Comparison of ENCODE assay signal across 22 cellular contexts in the genomic region with DNA sequence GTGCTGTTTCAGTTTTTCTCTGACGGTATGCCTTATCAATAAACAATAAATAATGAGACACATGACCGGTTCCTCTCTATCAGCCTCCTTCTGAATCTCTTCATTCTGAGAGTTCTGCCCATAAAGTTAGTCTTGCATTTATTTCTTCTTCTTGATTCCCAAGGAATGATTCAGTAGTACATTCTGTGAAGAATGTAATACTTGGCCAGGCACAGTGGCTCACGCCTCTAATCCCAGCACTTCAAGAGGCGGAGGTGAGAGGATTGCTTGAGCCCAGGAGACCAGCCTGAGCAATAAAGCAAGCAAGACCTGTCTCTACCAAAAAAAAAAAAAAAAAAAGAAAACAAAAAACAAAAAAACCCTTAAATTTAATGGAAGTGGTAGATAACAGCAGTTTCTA. TPM values are rescaled to one million over a fixed set of nuclear protein-coding genes. Genes with fewer than 3 reads are reported as not detected.
DNase-seq lines count a peak whose midpoint lies in the region; FAIRE-seq and TF ChIP-seq lines count a peak whose summit lies in the region.
"Had no signal": no experiment of that assay in that cellular context is flagged by ENCODE, and none has a peak within 500 bp of the region (broad histone marks: within the 10 kb centered on the region; RNA-seq: fewer than 3 reads in every experiment).

No MANE protein-coding gene starts in this region.

- H3K36me3 ChIP-seq in endocrine pancreas (ENCODE audit: control insufficient read depth, insufficient read depth, low read length) = no peaks in the 10 kb centered on the region
- H3K36me3 ChIP-seq: esophagus squamous epithelium, HAP-1 had no signal

- peak overlapping the region; percentile 65 for H3K4me3 Mint-ChIP-seq in progenitor cell of endocrine pancreas (ENCODE audit: low read depth)
- H3K4me3 Mint-ChIP-seq: activated CD8-positive, alpha-beta T cell treated with anti-CD3 and anti-CD28 coated beads for 36 hours; activated T-cell treated with anti-CD3 and anti-CD28 coated beads, Interleukin-2, amount 50 U/mL, for 4 hours; T-helper 1 cell treated with Interleukin-12 subunit alpha and Interleukin-12 subunit beta and Interleukin-4 antibody, amounts not matched to agents 30 μg/mL and 1 μg/mL, for 36 hours had no signal

- no peaks in the 10 kb centered on the region for H3K27me3 Mint-ChIP-seq in progenitor cell of endocrine pancreas
- H3K27me3 Mint-ChIP-seq: activated CD8-positive, alpha-beta T cell treated with anti-CD3 and anti-CD28 coated beads for 36 hours had no signal

- H3K27ac Mint-ChIP-seq in progenitor cell of endocrine pancreas = peak overlapping the region; percentile 66
- H3K27ac Mint-ChIP-seq: activated CD8-positive, alpha-beta T cell treated with anti-CD3 and anti-CD28 coated beads for 36 hours; T-helper 1 cell treated with Interleukin-12 subunit alpha and Interleukin-12 subunit beta and Interleukin-4 antibody, amounts not matched to agents 30 μg/mL and 1 μg/mL, for 36 hours had no signal

- DNase-seq in ACHN = peak; percentile 67
- DNase-seq in EH (ENCODE audit: low read depth) = peak; percentile 40
- no peak for DNase-seq in progenitor cell of endocrine pancreas (ENCODE audit: low spot score, unreplicated experiment)
- DNase-seq in activated naive CD4-positive, alpha-beta T cell treated with anti-CD3 and anti-CD28 coated beads, Interleukin-2, amount 50 U/mL, for 16 hours = no peak
- no peak for DNase-seq in stimulated activated CD8-positive, alpha-beta memory T cell treated with anti-CD3 and anti-CD28 coated beads, Interleukin-4, amount 100 ng/mL, for 48 hours
- no peak for DNase-seq in GM12892 (ENCODE audit: insufficient read length)
- DNase-seq: activated CD8-positive, alpha-beta T cell treated with anti-CD3 and anti-CD28 coated beads for 36 hours; activated T-cell treated with anti-CD3 and anti-CD28 coated beads, Interleukin-2, amount 50 U/mL, for 4 hours; esophagus squamous epithelium; Kasumi-1; kidney glomerular epithelial cell; NCI-H2227 treated with DMSO at 0.1 percent for 48 hours; nucleus accumbens; SIG-M5; stimulated activated CD4-positive, alpha-beta T cell treated with anti-CD3 and anti-CD28 coated beads, Interleukin-4, amount 100 ng/mL, for 4 hours had no signal

- H3K4me1 Mint-ChIP-seq in progenitor cell of endocrine pancreas (ENCODE audit: low read depth) = peaks cover 26% of the 10 kb centered on the region

- H3K27me3 ChIP-seq in endocrine pancreas (ENCODE audit: control insufficient read depth, insufficient read depth, low read length) = no peaks in the 10 kb centered on the region
- H3K27me3 ChIP-seq: BLaER1, esophagus squamous epithelium had no signal

- no peaks in the 10 kb centered on the region for H3K9me3 Mint-ChIP-seq in progenitor cell of endocrine pancreas (ENCODE audit: low read depth)
- H3K9me3 Mint-ChIP-seq: activated CD8-positive, alpha-beta T cell treated with anti-CD3 and anti-CD28 coated beads for 36 hours; activated naive CD4-positive, alpha-beta T cell treated with anti-CD3 and anti-CD28 coated beads, Interleukin-2, amount 50 U/mL, for 72 hours; activated T-cell treated with anti-CD3 and anti-CD28 coated beads, Interleukin-2, amount 50 U/mL, for 4 hours; T-helper 1 cell treated with Interleukin-12 subunit alpha and Interleukin-12 subunit beta and Interleukin-4 antibody, amounts not matched to agents 30 μg/mL and 1 μg/mL, for 36 hours had no signal

- peaks cover 1% of the 10 kb centered on the region for H3K36me3 Mint-ChIP-seq in progenitor cell of endocrine pancreas (ENCODE audit: insufficient read depth)
- H3K36me3 Mint-ChIP-seq: activated naive CD4-positive, alpha-beta T cell treated with anti-CD3 and anti-CD28 coated beads, Interleukin-2, amount 50 U/mL, for 72 hours had no signal

- no peak for TF ChIP-seq POLR2A in GM12892 (IDR thresholded peaks at IDR 0.05; ENCODE audit: low read depth, low read length)

- FAIRE-seq in GM12892 (lab: Jason Lieb, UNC) = no peak
- FAIRE-seq: bronchial epithelial cell had no signal

- in situ Hi-C loops in ACHN (cut with HindIII; ENCODE audit: low pct_ligation_motif_present, low pct_unique_long_range_greater_than_20kb, low sequenced_read_pairs) = no loop called here

- H3K4me1 ChIP-seq in endocrine pancreas (ENCODE audit: control insufficient read depth, insufficient read depth, low read length) = peaks cover 42% of the 10 kb centered on the region
- H3K4me1 ChIP-seq: BLaER1, esophagus squamous epithelium, HAP-1 had no signal

- H3K9me3 ChIP-seq in endocrine pancreas (ENCODE audit: control insufficient read depth, low read length) = no peaks in the 10 kb centered on the region
- H3K9me3 ChIP-seq: BLaER1, esophagus squamous epithelium, HAP-1 had no signal

- H3K4me3 ChIP-seq in endocrine pancreas (ENCODE audit: control insufficient read depth, insufficient read depth, low read length) = peak overlapping the region; percentile 100
- H3K4me3 ChIP-seq: BLaER1, esophagus squamous epithelium, HAP-1, skin epidermis had no signal

- no peak for TF ChIP-seq CTCF in progenitor cell of endocrine pancreas (IDR thresholded peaks at IDR 0.05; ENCODE audit: unreplicated experiment)

- peak overlapping the region; percentile 26 for H3K9ac ChIP-seq in endocrine pancreas (ENCODE audit: control insufficient read depth, insufficient read depth, low read length)
- H3K9ac ChIP-seq: BLaER1 had no signal

RNA-seq across cellular contexts. Expression of a gene that starts 53.9 kb away (rescaled TPM):
- 111 and 142 TPM in 2 replicates for total RNA-seq in progenitor cell of endocrine pancreas
- polyA plus RNA-seq in GM12892 (2012; ENCODE audit: missing spikeins) = 39.0 TPM

Comparison
In these comparisons a context has a peak if more than half of its experiments do, and no peak if none do; other contexts are left out.
1. DNase-seq: peak in ACHN (single experiment) and EH (single experiment); none in progenitor cell of endocrine pancreas (single experiment), activated naive CD4-positive, alpha-beta T cell treated with anti-CD3 and anti-CD28 coated beads, Interleukin-2, amount 50 U/mL, for 16 hours (single experiment), stimulated activated CD8-positive, alpha-beta memory T cell treated with anti-CD3 and anti-CD28 coated beads, Interleukin-4, amount 100 ng/mL, for 48 hours (single experiment) and GM12892 (single experiment).